Comparison of ENCODE assay signal across 8 cellular contexts in genomic region chr19:50315773-50316448, GRCh38. TPM values are rescaled to one million over a fixed set of nuclear protein-coding genes. Genes with fewer than 3 reads are reported as not detected.
A peak's percentile ranks its signal among the peaks of the same experiment; 100 is the strongest.
DNase-seq lines count a peak whose midpoint lies in the region; ATAC-seq and TF ChIP-seq lines count a peak whose summit lies in the region.

No MANE protein-coding gene starts in this region.

- H3K4me1 ChIP-seq in CD8-positive, alpha-beta memory T cell (ENCODE audit: insufficient read depth, low read length) = peaks cover 4% of the 10 kb centered on the region
- H3K4me1 ChIP-seq in GM23338 (ENCODE audit: insufficient read depth) = peaks cover 12% of the 10 kb centered on the region
- no peaks in the 10 kb centered on the region for H3K4me1 ChIP-seq in right cardiac atrium (ENCODE audit: control insufficient read depth, insufficient read depth, low read length)

- POLR2A ChIA-PET in CD8-positive, alpha-beta memory T cell (lab: Charles Lee) = no interaction called here

- no peak overlapping the region for H3K27ac Mint-ChIP-seq in CD8-positive, alpha-beta memory T cell
- H3K27ac Mint-ChIP-seq in GM23338 = no peak overlapping the region

- H3K4me3 ChIP-seq in CD8-positive, alpha-beta memory T cell (ENCODE audit: low read length) = no peak overlapping the region
- H3K4me3 ChIP-seq in GM23338 (peak overlapping the region; percentile 79), right cardiac atrium (ENCODE audit: low read length) (peak overlapping the region; percentile 26)

- no peaks in the 10 kb centered on the region for H3K9me2 ChIP-seq in GM23338 (ENCODE audit: insufficient read depth)

- CTCF ChIA-PET in CD8-positive, alpha-beta memory T cell (lab: Charles Lee) = no interaction called here

- no peaks in the 10 kb centered on the region for H3K36me3 ChIP-seq in CD8-positive, alpha-beta memory T cell (ENCODE audit: insufficient read depth, low read length)
- no peaks in the 10 kb centered on the region; the same call in 1 of the 2 replicates for H3K36me3 ChIP-seq in GM23338 (ENCODE audit: insufficient read depth)

- no peak for DNase-seq in CD8-positive, alpha-beta memory T cell
- DNase-seq in GM23338 (ENCODE audit: low spot score) (peak; percentile 86), SK-MEL-5 (ENCODE audit: low read depth, low spot score) (peak; percentile 48), right cardiac atrium (no peak), GF-D8 (lab: John Stamatoyannopoulos, UW) (no peak), germinal center (ENCODE audit: low spot score) (no peak)

- peaks cover 4 to 13% (median 8%) of the 10 kb centered on the region in 3 donors for H3K4me1 Mint-ChIP-seq in CD8-positive, alpha-beta memory T cell
- H3K4me1 Mint-ChIP-seq in GM23338 = no peaks in the 10 kb centered on the region

- no peak overlapping the region for H3K27ac ChIP-seq in CD8-positive, alpha-beta memory T cell (ENCODE audit: low read depth, low read length)
- peak overlapping the region; percentile 98 for H3K27ac ChIP-seq in GM23338 (ENCODE audit: low read depth)
- no peak overlapping the region for H3K27ac ChIP-seq in right cardiac atrium (ENCODE audit: low read length)

- no peaks in the 10 kb centered on the region for H3K9me3 ChIP-seq in CD8-positive, alpha-beta memory T cell (ENCODE audit: low read length)
- no peaks in the 10 kb centered on the region for H3K9me3 ChIP-seq in right cardiac atrium (ENCODE audit: control insufficient read depth, low read length)

- peaks cover 32% of the 10 kb centered on the region for H3F3A ChIP-seq in GM23338 (replicated peaks; ENCODE audit: low read depth)

- peaks cover 0 to 2% (median 0%) of the 10 kb centered on the region in 5 donors for H3K9me3 Mint-ChIP-seq in CD8-positive, alpha-beta memory T cell
- peaks cover 85% of the 10 kb centered on the region for H3K9me3 Mint-ChIP-seq in GM23338

- peak overlapping the region in 4 of 7 donors; percentile 27 to 57 (median 42) for H3K4me3 Mint-ChIP-seq in CD8-positive, alpha-beta memory T cell
- H3K4me3 Mint-ChIP-seq in GM23338 = no peak overlapping the region

- peak overlapping the region; percentile 87 for H3K4me2 ChIP-seq in GM23338

- no peaks in the 10 kb centered on the region for H3K79me2 ChIP-seq in GM23338 (replicated peaks; ENCODE audit: insufficient read depth)

- H3K36me3 Mint-ChIP-seq in CD8-positive, alpha-beta memory T cell = no peaks in the 10 kb centered on the region
- H3K36me3 Mint-ChIP-seq in GM23338 (ENCODE audit: low read depth) = peaks cover 39% of the 10 kb centered on the region

- peaks cover 49 to 73% of the 10 kb centered on the region in 2 donors for H3K27me3 Mint-ChIP-seq in CD8-positive, alpha-beta memory T cell
- H3K27me3 Mint-ChIP-seq in GM23338 (ENCODE audit: insufficient read depth, low read depth, poor library complexity) = peaks cover 5% of the 10 kb centered on the region

- WGBS in right cardiac atrium = 1% methylated on average over 18 of the region's 18 CpGs

- H4K20me1 ChIP-seq in GM23338 (replicated peaks; ENCODE audit: insufficient read depth) = no peaks in the 10 kb centered on the region

- in situ Hi-C loops in SK-MEL-5 (cut with HindIII; ENCODE audit: low pct_unique_long_range_greater_than_20kb, low sequenced_read_pairs) = no loop called here

- intact Hi-C loops in right cardiac atrium (cut with DNase I) = no loop called here

- peaks cover 18% of the 10 kb centered on the region for H3K27me3 ChIP-seq in CD8-positive, alpha-beta memory T cell (ENCODE audit: insufficient read depth, low read length, poor library complexity, severe bottlenecking)
- H3K27me3 ChIP-seq in GM23338 (ENCODE audit: insufficient read depth) (no peaks in the 10 kb centered on the region), right cardiac atrium (ENCODE audit: control insufficient read depth, insufficient read depth) (no peaks in the 10 kb centered on the region)

- 0 out of 4 replicates have a peak, but pooled peaks of 1 of the 2 experiments have one; percentile 13 for TF ChIP-seq CTCF in GM23338 (conservative IDR thresholded peaks at IDR 0.05; ENCODE audit: low read depth in 2 of 2)

- H2AFZ ChIP-seq in GM23338 = no peak overlapping the region

- ATAC-seq in GM23338 = no peak
- peak in 1 of 2 donors; percentile 6 for ATAC-seq in right cardiac atrium
- ATAC-seq in GM19324 (IDR thresholded peaks at IDR 0.05; ENCODE audit: low FRiP score, unreplicated experiment) = no peak
- no peak for ATAC-seq in HG03520 (IDR thresholded peaks at IDR 0.05; ENCODE audit: unreplicated experiment)

TF ChIP-seq in GM23338, 12 proteins besides CTCF, POLR2A, EP300 and RAD21:
- TF ChIP-seq POLR2AphosphoS5 (IDR thresholded peaks at IDR 0.05; ENCODE audit: low read depth) (peak; percentile 47; the same call in 1 of the 2 replicates), NANOG (IDR thresholded peaks at IDR 0.05; ENCODE audit: borderline replicate concordance) (no peak)

RNA-seq across cellular contexts. Expression of gene KCNC3, which starts 13.3 kb away (rescaled TPM):
- under 1 TPM; 0.68 to 0.73 TPM for total RNA-seq in CD8-positive, alpha-beta memory T cell
- not detected for polyA plus RNA-seq in CD8-positive, alpha-beta memory T cell
- total RNA-seq in GM23338 (2014; rRNA removed; shearing (Covaris generic)) = 2.7 and 3.4 TPM in 2 replicates
- polyA plus RNA-seq in GM23338 (2016; fragmentation: Nextera tagmentation; extraction: Ambion mirVana) (0.89 and 1.3 TPM in 2 replicates), right cardiac atrium (3.3 TPM)
- 0.55 and 0.59 TPM in 2 replicates for total RNA-seq in SK-MEL-5 (2014; rRNA removed; shearing (Covaris generic))
- 1.9 and 2.2 TPM in 2 replicates for polyA plus RNA-seq in SK-MEL-5 (2015; cell fraction: cytosol; rRNA removed)
- polyA plus RNA-seq in SK-MEL-5 (2015; cell fraction: nucleus; rRNA removed) = 4.7 and 7.8 TPM in 2 replicates
- 1 to 10 TPM; 3.0 to 6.1 (median 4.9) TPM for total RNA-seq in right cardiac atrium

RNA-seq across cellular contexts. Expression of gene NAPSA, which starts 49.5 kb away (rescaled TPM):
- total RNA-seq in CD8-positive, alpha-beta memory T cell = 10 to 100 TPM; 19.7 to 22.5 TPM
- polyA plus RNA-seq in CD8-positive, alpha-beta memory T cell = 1.6 TPM
- total RNA-seq in GM23338 (2014; rRNA removed; shearing (Covaris generic)) = 0.14 and 0.27 TPM in 2 replicates
- polyA plus RNA-seq in GM23338 (2016; fragmentation: Nextera tagmentation; extraction: Ambion mirVana) (0.63 and 0.99 TPM in 2 replicates), right cardiac atrium (0.72 TPM)
- total RNA-seq in SK-MEL-5 (2014; rRNA removed; shearing (Covaris generic)) = 0.13 and 0.48 TPM in 2 replicates
- 0.11 TPM in 1 of 2 replicates, not detected in the other for polyA plus RNA-seq in SK-MEL-5 (2015; cell fraction: cytosol; rRNA removed)
- 7.4 and 15.5 TPM in 2 replicates for polyA plus RNA-seq in SK-MEL-5 (2015; cell fraction: nucleus; rRNA removed)
- total RNA-seq in right cardiac atrium = under 1 TPM in 3 of 4 donors, not detected in 1; 0.43 to 0.84 (median 0.56) TPM

Comparison
In these comparisons a context has a peak if more than half of its experiments do, and no peak if none do; other contexts are left out.
1. DNase-seq: peak in GM23338 (single experiment) and SK-MEL-5 (single experiment); none in CD8-positive, alpha-beta memory T cell (0 of 5), right cardiac atrium (0 of 3), GF-D8 (single experiment) and germinal center (single experiment).
2. RNA of gene NAPSA, which starts 49.5 kb away (total RNA-seq): 19.7 to 22.5 TPM in CD8-positive, alpha-beta memory T cell; 0.43 to 0.84 TPM in right cardiac atrium, 0.13 to 0.48 TPM in SK-MEL-5 and 0.14 to 0.27 TPM in GM23338; every median in the first group is over 10 times any median in the second.